25 cellular contexts compared by ENCODE assay signal in the genomic region with DNA sequence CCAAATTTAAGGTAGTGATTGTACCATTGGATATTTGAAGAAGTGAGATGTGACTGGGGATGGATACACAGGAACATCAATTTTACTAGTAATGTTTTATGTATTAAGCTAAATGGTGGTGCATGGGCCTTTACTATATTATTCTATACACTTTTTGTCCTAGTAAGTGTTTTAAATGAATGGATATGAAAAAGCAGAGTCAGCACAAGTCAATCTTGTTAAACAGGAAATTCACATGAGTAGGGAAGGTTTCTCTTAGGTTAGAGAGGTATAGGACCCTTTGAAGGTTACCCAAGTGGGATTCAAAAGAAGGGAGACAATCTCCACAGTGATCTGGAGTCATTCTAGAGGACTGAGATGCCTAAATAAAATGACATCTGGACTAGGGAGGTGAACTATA.
"Had no signal": no experiment of that assay in that cellular context is flagged by ENCODE, and none has a peak within 500 bp of the region (broad histone marks: within the 10 kb centered on the region; RNA-seq: fewer than 3 reads in every experiment).

No MANE protein-coding gene starts in this region.

- DNase-seq: effector CD8-positive, alpha-beta T cell; immature natural killer cell; kidney; left colon; left ventricle myocardium superior; mesendoderm; naive B cell; nephron progenitor cell; psoas muscle; retina; spleen; stimulated activated CD4-positive, alpha-beta T cell treated with anti-CD3 and anti-CD28 coated beads, Interleukin-15, amount 100 ng/mL, for 24 hours; stimulated activated CD4-positive, alpha-beta T cell treated with anti-CD3 and anti-CD28 coated beads, Interleukin-1b, Interleukin-23, amount 100 ng/mL, for 48 hours; stimulated activated CD4-positive, alpha-beta T cell treated with anti-CD3 and anti-CD28 coated beads, Interleukin-4, amount 100 ng/mL, for 4 hours; stimulated activated naive CD4-positive, alpha-beta T cell; stomach; tibial artery; upper lobe of right lung had no signal

- H3K36me3 ChIP-seq: gastroesophageal sphincter, spleen, stomach, tibial artery, upper lobe of right lung, vagina had no signal

- FAIRE-seq: kidney had no signal

- H3K9ac ChIP-seq: parathyroid adenoma had no signal

- ATAC-seq: esophagus mucosa, gastroesophageal sphincter, left colon, left ventricle myocardium superior, psoas muscle, sciatic nerve, upper lobe of right lung had no signal

- H3K4me3 ChIP-seq: coronary artery, gastroesophageal sphincter, lung, psoas muscle, spleen, stomach, tibial artery, upper lobe of right lung, vagina had no signal

- H3K79me2 ChIP-seq: parathyroid adenoma had no signal

- H3K4me1 ChIP-seq: parathyroid adenoma, psoas muscle, spleen, stomach, upper lobe of right lung had no signal

- H3K27ac ChIP-seq: coronary artery, gastroesophageal sphincter, parathyroid adenoma, psoas muscle, spleen, stomach, tibial artery, upper lobe of right lung, vagina had no signal

- H2AFZ ChIP-seq: parathyroid adenoma had no signal

- H3K27me3 ChIP-seq: gastroesophageal sphincter, spleen, stomach, tibial artery, upper lobe of right lung, vagina had no signal

- H3K9me3 ChIP-seq: gastroesophageal sphincter, psoas muscle, spleen, stomach, tibial artery, upper lobe of right lung, vagina had no signal
